Comparison of ENCODE assay signal across 8 cellular contexts in genomic region chr11:112174789-112175595, GRCh38. TPM values are rescaled to one million over a fixed set of nuclear protein-coding genes. Genes with fewer than 3 reads are reported as not detected.
DNase-seq lines count a peak whose midpoint lies in the region; ATAC-seq and TF ChIP-seq lines count a peak whose summit lies in the region.

BCO2 (plus strand) TSS chr11:112175512; CDS start chr11:112175602, 90 bp downstream.

- TF ChIP-seq POLR2A in GM18505 (IDR thresholded peaks at IDR 0.05; ENCODE audit: borderline replicate concordance, extremely low read depth, insufficient read depth, insufficient read length): no peak

- H3K79me2 ChIP-seq in DND-41 (ENCODE audit: insufficient read depth, low read length): no peaks in the 10 kb centered on the region
- H3K79me2 ChIP-seq in fibroblast of lung (ENCODE audit: control insufficient read depth, insufficient read depth, low read length): no peaks in the 10 kb centered on the region

- H3K4me2 ChIP-seq in DND-41 (ENCODE audit: insufficient read depth, low read length) (no peak within 1 kb of the TSS), fibroblast of lung (ENCODE audit: extremely low read depth, insufficient read depth, low read length) (peak within 1 kb of the TSS; percentile 38)

- no peaks in the 10 kb centered on the region for H3K9me3 ChIP-seq in DND-41 (ENCODE audit: insufficient read depth, low read length, severe bottlenecking)
- no peaks in the 10 kb centered on the region for H3K9me3 ChIP-seq in fibroblast of lung (ENCODE audit: control insufficient read depth, insufficient read depth, low read depth, low read length)
- H3K9me3 ChIP-seq in mucosa of rectum (ENCODE audit: control insufficient read depth in 2 of 2, low read length in 2 of 2): no peaks in the 10 kb centered on the region

- no peak within 1 kb of the TSS for H3K27ac ChIP-seq in DND-41 (ENCODE audit: low read length)
- peak within 1 kb of the TSS; percentile 18 for H3K27ac ChIP-seq in fibroblast of lung (ENCODE audit: insufficient read depth, low read length)
- H3K27ac ChIP-seq in mucosa of rectum (ENCODE audit: low read depth in 2 of 2, low read length in 2 of 2): no peak within 1 kb of the TSS

- no peaks in the 10 kb centered on the region for H3K27me3 ChIP-seq in DND-41 (ENCODE audit: insufficient read depth, low read length, poor library complexity)
- H3K27me3 ChIP-seq in fibroblast of lung (ENCODE audit: control insufficient read depth, insufficient read depth, low read length): no peaks in the 10 kb centered on the region
- H3K27me3 ChIP-seq in mucosa of rectum (ENCODE audit: control insufficient read depth in 2 of 2, insufficient read depth in 2 of 2, low read length in 2 of 2): peaks cover 0 to 3% of the 10 kb centered on the region in 2 donors

- H4K20me1 ChIP-seq in DND-41 (ENCODE audit: insufficient read depth, low read length) (no peaks in the 10 kb centered on the region), fibroblast of lung (ENCODE audit: control insufficient read depth, extremely low read depth, insufficient read depth, low read length) (no peaks in the 10 kb centered on the region)

- ATAC-seq in DND-41 (ENCODE audit: insufficient read depth, low read depth) (no peak), HG02678 (IDR thresholded peaks at IDR 0.05; ENCODE audit: unreplicated experiment) (peak; percentile 46), GM18505 (IDR thresholded peaks at IDR 0.05; ENCODE audit: unreplicated experiment) (no peak)

- H3K9ac ChIP-seq in DND-41 (ENCODE audit: low read depth, low read length) (no peak within 1 kb of the TSS), fibroblast of lung (ENCODE audit: insufficient read depth, low read length) (no peak within 1 kb of the TSS), mucosa of rectum (ENCODE audit: low read depth in 1 of 2, low read length in 2 of 2) (no peak within 1 kb of the TSS)

- no peak for DNase-seq in DND-41
- peak; percentile 29 for DNase-seq in NCI-H510A treated with DMSO at 0.1 percent for 48 hours (lab: John Stamatoyannopoulos, UW)
- peak; percentile 5 for DNase-seq in activated T-cell treated with anti-CD3 and anti-CD28 coated beads for 4 hours
- peak; percentile 67 to 83 for DNase-seq in fibroblast of lung (ENCODE audit: low read depth in 2 of 2)
- DNase-seq in stimulated activated naive CD4-positive, alpha-beta T cell treated with Interleukin-2 at 50 U/mL for 16 hours (lab: John Stamatoyannopoulos, UW): peak; percentile 0

- H2AFZ ChIP-seq in DND-41 (ENCODE audit: low read depth, low read length) (no peak within 1 kb of the TSS), fibroblast of lung (ENCODE audit: low read length) (peak within 1 kb of the TSS; percentile 8)

- H3K4me3 ChIP-seq in DND-41 (ENCODE audit: low read depth in 1 of 2, low read length in 2 of 2) (no peak within 1 kb of the TSS), fibroblast of lung (replicated peaks in 1 of 4; ENCODE audit: control extremely low read depth in 1 of 4, insufficient read depth in 1 of 4, low read depth in 3 of 4, low read length in 4 of 4) (peak within 1 kb of the TSS; percentile 9 to 52 (median 28)), mucosa of rectum (ENCODE audit: low read length in 2 of 2) (peak within 1 kb of the TSS; percentile 53 to 63)

- TF ChIP-seq CTCF in DND-41 (IDR thresholded peaks at IDR 0.05; ENCODE audit: borderline replicate concordance, extremely low read depth, low read length, poor library complexity, severe bottlenecking): peak; percentile 24
- peak; percentile 88 for TF ChIP-seq CTCF in fibroblast of lung (conservative IDR thresholded peaks at IDR 0.05 in 1 of 2, IDR thresholded peaks at IDR 0.05 in 1 of 2; ENCODE audit: low read depth in 1 of 2, low read length in 2 of 2)

- no peaks in the 10 kb centered on the region for H3K36me3 ChIP-seq in DND-41 (ENCODE audit: insufficient read depth, low read length)
- no peaks in the 10 kb centered on the region for H3K36me3 ChIP-seq in fibroblast of lung (ENCODE audit: control insufficient read depth, insufficient read depth, low read length)
- H3K36me3 ChIP-seq in mucosa of rectum (ENCODE audit: control insufficient read depth in 2 of 2, insufficient read depth in 2 of 2, low read length in 2 of 2): no peaks in the 10 kb centered on the region

- H3K4me1 ChIP-seq in DND-41 (ENCODE audit: insufficient read depth, low read length) (no peaks in the 10 kb centered on the region), fibroblast of lung (ENCODE audit: control insufficient read depth, extremely low read depth, insufficient read depth, low read length) (peaks cover 3% of the 10 kb centered on the region), mucosa of rectum (ENCODE audit: control insufficient read depth in 2 of 2, insufficient read depth in 2 of 2, low read length in 2 of 2) (peaks cover 6% of the 10 kb centered on the region in 2 donors)

RNA-seq across cellular contexts. Expression of gene BCO2, which starts in this region (rescaled TPM):
- total RNA-seq in fibroblast of lung: 1.0 and 2.1 TPM in 2 replicates
- polyA plus RNA-seq in fibroblast of lung: 0.36 and 0.42 TPM in 2 replicates
- 0.40 and 0.63 TPM in 2 replicates for polyA plus RNA-seq in fibroblast of lung (2012)
- polyA minus RNA-seq in fibroblast of lung (ENCODE audit: low replicate concordance): not detected in 2 replicates

Comparison
In these comparisons a context has a peak if more than half of its experiments do, and no peak if none do; other contexts are left out.
1. H3K4me3 ChIP-seq: peak in fibroblast of lung (4 of 4) and mucosa of rectum (2 of 2); none in DND-41 (0 of 2).